10 cellular contexts compared by ENCODE assay signal in genomic region chr11:86912238-86912637, GRCh38. TPM values are rescaled to one million over a fixed set of nuclear protein-coding genes. Genes with fewer than 3 reads are reported as not detected.
"Had no signal": no experiment of that assay in that cellular context is flagged by ENCODE, and none has a peak within 500 bp of the region (broad histone marks: within the 10 kb centered on the region; RNA-seq: fewer than 3 reads in every experiment).

No MANE protein-coding gene starts in this region.

- H3K27ac ChIP-seq: HL-60 had no signal

- ATAC-seq: GM23338, HepG2 had no signal

- DNase-seq: H9, HCEC 1CT, HFFc6, KG1 had no signal

- H2AFZ ChIP-seq: GM23338 had no signal

- FAIRE-seq: H1, H54, HepG2 had no signal

- H3K4me2 ChIP-seq: GM23338 had no signal

- H3K4me3 ChIP-seq: GM23338 had no signal

RNA-seq across cellular contexts. Expression of gene FZD4, which starts 43.0 kb away (rescaled TPM):
- polyA plus RNA-seq: IgD-negative memory B cell had no signal
